In the genomic region with DNA sequence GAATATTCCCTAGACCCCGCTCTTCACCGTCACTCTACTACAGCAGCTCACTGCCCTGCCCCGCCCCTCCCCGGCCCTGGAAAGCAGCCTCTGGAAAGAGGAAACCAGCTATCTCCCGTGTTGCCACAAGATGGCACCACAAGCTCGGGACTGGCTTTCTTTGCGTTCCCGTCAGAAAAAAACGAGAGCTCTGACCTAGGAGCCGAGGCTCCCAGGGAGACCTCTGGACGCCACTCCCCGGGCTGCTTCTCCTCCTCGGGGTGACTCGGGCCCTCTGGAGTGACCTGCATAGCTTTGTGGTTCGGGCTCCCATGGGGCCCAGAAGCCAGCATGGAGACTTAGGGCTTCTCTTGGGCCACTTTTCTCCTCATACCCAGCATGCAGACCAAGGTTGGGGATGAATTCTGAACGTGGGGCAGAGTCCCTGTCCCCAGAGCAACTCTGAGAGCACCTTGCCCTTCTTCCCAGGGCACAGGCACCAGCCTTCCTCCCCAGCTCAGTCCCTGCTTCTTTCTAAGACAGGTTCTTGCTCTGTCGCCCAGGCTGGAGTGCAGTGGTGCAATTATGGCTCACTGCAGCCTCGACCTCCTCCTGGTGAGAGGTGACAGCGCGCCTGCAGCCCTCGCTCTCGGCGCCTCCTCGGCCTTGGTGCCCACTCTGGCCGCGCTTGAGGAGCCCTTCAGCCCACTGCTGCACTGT, we compare ENCODE assay signal across 8 cellular contexts. TPM values are rescaled to one million over a fixed set of nuclear protein-coding genes. Genes with fewer than 3 reads are reported as not detected.
DNase-seq lines count a peak whose midpoint lies in the region; ATAC-seq, FAIRE-seq and TF ChIP-seq lines count a peak whose summit lies in the region.

No MANE protein-coding gene starts in this region.

- H4K20me1 ChIP-seq in H1 (replicated peaks in 1 of 2; ENCODE audit: control insufficient read depth in 1 of 2, insufficient read depth in 2 of 2, low read length in 2 of 2): no peaks in the 10 kb centered on the region

- peaks cover 0 to 8% (median 2%) of the 10 kb centered on the region in 4 experiments; a peak in 4 of 7 replicates for H3K4me1 ChIP-seq in H1 (replicated peaks in 1 of 4; ENCODE audit: control insufficient read depth in 3 of 4, insufficient read depth in 4 of 4, low read length in 3 of 4)

- no peak overlapping the region for H2AK5ac ChIP-seq in H1 (ENCODE audit: low read depth, low read length)

- H2BK12ac ChIP-seq in H1 (ENCODE audit: low read depth, low read length): no peak overlapping the region

- H2AFZ ChIP-seq in H1 (ENCODE audit: low read length): peak overlapping the region; percentile 98

- H3K36me3 ChIP-seq in H1 (ENCODE audit: control insufficient read depth in 2 of 4, insufficient read depth in 4 of 4, low read length in 3 of 4): no peaks in the 10 kb centered on the region

- peak overlapping the region in 1 of 2 experiments; percentile 62; a peak in 3 of 4 replicates for H3K4me2 ChIP-seq in H1 (ENCODE audit: insufficient read depth in 1 of 2, low read depth in 2 of 2, low read length in 2 of 2)

- no peak for TF ChIP-seq EP300 in H1 (IDR thresholded peaks at IDR 0.05; ENCODE audit: borderline replicate concordance in 1 of 2, low read depth in 2 of 2, low read length in 2 of 2)

- no peaks in the 10 kb centered on the region for H3K79me2 ChIP-seq in H1 (ENCODE audit: control insufficient read depth in 1 of 2, insufficient read depth in 2 of 2, low read length in 2 of 2)

- H3K4ac ChIP-seq in H1 (replicated peaks; ENCODE audit: insufficient read length, low read depth, low read length): no peak overlapping the region

- no peak for TF ChIP-seq POLR2A in H1 (IDR thresholded peaks at IDR 0.05; ENCODE audit: control extremely low read depth in 1 of 2, low read depth in 2 of 2, low read length in 2 of 2)

- no peaks in the 10 kb centered on the region for H3K23me2 ChIP-seq in H1 (ENCODE audit: low read depth, low read length)

- H3K56ac ChIP-seq in H1 (replicated peaks; ENCODE audit: insufficient read length, low read depth, low read length): no peak overlapping the region

- H2BK20ac ChIP-seq in H1 (ENCODE audit: low read length): no peak overlapping the region

- 27% methylated on average over 20 of the region's 26 CpGs; no CpG with 5 or more reads in 1 of the 2 experiments for WGBS in H1 (ENCODE audit: extremely low coverage in 1 of 2, insufficient coverage in 1 of 2, insufficient read length in 1 of 2, insufficient replicate concordance in 2 of 2, low coverage in 1 of 2, low lambda C conversion rate in 2 of 2, missing lambda C conversion rate in 1 of 2), 2 experiments

- TF ChIP-seq RAD21 in H1 (IDR thresholded peaks at IDR 0.05 in 1 of 2, conservative IDR thresholded peaks at IDR 0.05 in 1 of 2; ENCODE audit: low read depth in 2 of 2, low read length in 2 of 2): peak; percentile 97 to 99

- POLR2A ChIA-PET in H1 (lab: Charles Lee; ENCODE audit: partially characterized antibody): interaction anchor here (1.1 to 1.5 kb wide), 2 partner anchors 21 to 22 kb away, joined by 3 to 5 read pairs; a partner anchor contains a TSS

- H3K79me1 ChIP-seq in H1 (ENCODE audit: low read depth, low read length): no peaks in the 10 kb centered on the region

- no peak overlapping the region for H3K23ac ChIP-seq in H1 (ENCODE audit: insufficient read length)

- no peak for ATAC-seq in HG03342 (IDR thresholded peaks at IDR 0.05; ENCODE audit: unreplicated experiment)

- peak overlapping the region in 1 of 4 experiments; percentile 44; a peak in 1 of 8 replicates for H3K4me3 ChIP-seq in H1 (ENCODE audit: extremely low read depth in 1 of 4, insufficient read depth in 2 of 4, low read depth in 3 of 4, low read length in 4 of 4)

- DNase-seq in COLO829 (ENCODE audit: low spot score): peak; percentile 50
- peak; percentile 95 for DNase-seq in HT-29 (ENCODE audit: low spot score)
- peak; percentile 74 for DNase-seq in NOMO-1 (lab: John Stamatoyannopoulos, UW; ENCODE audit: unreplicated experiment in 2 of 2)
- peak in 2 of 3 experiments; percentile 53 to 68 for DNase-seq in activated CD8-positive, alpha-beta memory T cell treated with anti-CD3 and anti-CD28 coated beads for 48 hours (ENCODE audit: low read depth in 2 of 3, low spot score in 2 of 3)
- peak; percentile 54 to 92 for DNase-seq in H1 (ENCODE audit: low read depth in 1 of 2, low spot score in 2 of 2)
- peak; percentile 80 for DNase-seq in midbrain (lab: John Stamatoyannopoulos, UW)
- peak; percentile 55 to 62 for DNase-seq in stimulated activated CD8-positive, alpha-beta memory T cell treated with anti-CD3 and anti-CD28 coated beads, Interleukin-2, amount 100 ng/mL, for 1 hour (ENCODE audit: low read depth in 2 of 2)

- CTCF ChIA-PET in H1 (lab: Charles Lee; ENCODE audit: partially characterized antibody): interaction anchor here (0.5 to 12.9 kb wide), 39 partner anchors 9 to 1981 kb away, joined by 3 to 174 read pairs (median 4); a partner anchor contains a TSS

- H3K27me3 ChIP-seq in H1 (replicated peaks in 1 of 4; ENCODE audit: control insufficient read depth in 3 of 4, extremely low read depth in 1 of 4, insufficient read depth in 3 of 4, low read length in 3 of 4): peaks cover 0 to 4% (median 2%) of the 10 kb centered on the region in 4 experiments; a peak in 3 of 7 replicates

- H3K18ac ChIP-seq in H1 (ENCODE audit: extremely low read depth, low read length): no peak overlapping the region; the same call in 1 of the 2 replicates

- H4K5ac ChIP-seq in H1 (ENCODE audit: insufficient read length, low read depth, low read length): no peak overlapping the region

- H3K27ac ChIP-seq in H1 (ENCODE audit: low read depth, low read length): no peak overlapping the region

- no peaks in the 10 kb centered on the region; a peak in 1 of 4 replicates for H3K9me3 ChIP-seq in H1 (ENCODE audit: insufficient read depth in 2 of 2, low read depth in 1 of 2, low read length in 1 of 2)

- no peak overlapping the region for H3K9ac ChIP-seq in H1 (replicated peaks in 1 of 4; ENCODE audit: extremely low read depth in 1 of 4, low read depth in 3 of 4, low read length in 3 of 4)

- H2BK15ac ChIP-seq in H1 (ENCODE audit: low read length): peak overlapping the region; percentile 14; the same call in 1 of the 2 replicates

- H4K91ac ChIP-seq in H1 (replicated peaks; ENCODE audit: insufficient read length, low read length): no peak overlapping the region

- H2BK120ac ChIP-seq in H1 (replicated peaks; ENCODE audit: low read depth, low read length): peak overlapping the region; percentile 39

- H4K8ac ChIP-seq in H1 (ENCODE audit: extremely low read depth, insufficient read depth, low read length): peak overlapping the region; percentile 45; the same call in 1 of the 2 replicates

- no peak overlapping the region for H2BK5ac ChIP-seq in H1 (ENCODE audit: low read depth, low read length)

- no peak overlapping the region for H3K14ac ChIP-seq in H1 (ENCODE audit: insufficient read length)

- peak; percentile 82 to 94 (median 91) for TF ChIP-seq CTCF in H1 (IDR thresholded peaks at IDR 0.05; ENCODE audit: control extremely low read depth in 1 of 3, insufficient read depth in 1 of 3, low read depth in 1 of 3, low read length in 3 of 3)

- FAIRE-seq in H1 (lab: Jason Lieb, UNC): peak; percentile 52

TF ChIP-seq in H1, 55 proteins besides CTCF, POLR2A, EP300 and RAD21:
- TF ChIP-seq SRF (IDR thresholded peaks at IDR 0.05; ENCODE audit: low read depth, low read length) (no peak), KDM4A (IDR thresholded peaks at IDR 0.05; ENCODE audit: low read depth, low read length, severe bottlenecking) (peak; percentile 45)

RNA-seq across cellular contexts. Expression of a gene that starts 19.0 kb away (rescaled TPM):
- 13.3 and 23.5 TPM in 2 replicates for total RNA-seq in HT-29 (2014; rRNA removed; shearing (Covaris generic))
- 2.6 and 3.8 TPM in 2 replicates for total RNA-seq in H1 (2021; fragmentation: NEBNext Ultra II Directional; extraction: Animal tissue kit (Norgen Biotek cat#: 25700))
- polyA plus RNA-seq in H1 (2011; rRNA removed): 3.2 and 6.4 TPM in 2 replicates
- 4.6 TPM for polyA plus RNA-seq in H1 (2011; cell fraction: cytosol; rRNA removed)
- polyA plus RNA-seq in H1 (2011; cell fraction: nucleus; rRNA removed): 6.9 TPM
- polyA plus RNA-seq in H1 (2012, experiment 1 of 2): 2.2 to 3.0 TPM (median 2.4 TPM) in 4 replicates
- polyA plus RNA-seq in H1 (2012, experiment 2 of 2): 2.8 TPM
- polyA plus RNA-seq in H1 (2013, experiment 1 of 2): 2.8 TPM
- 2.6 TPM for polyA plus RNA-seq in H1 (2013, experiment 2 of 2)
- polyA minus RNA-seq in H1 (2011; rRNA and poly(A)+ RNA removed): 2.1 and 3.2 TPM in 2 replicates
- polyA minus RNA-seq in H1 (2011; cell fraction: cytosol; rRNA and poly(A)+ RNA removed): 1.7 TPM
- polyA minus RNA-seq in H1 (2011; cell fraction: nucleus; rRNA and poly(A)+ RNA removed): 3.4 TPM

RNA-seq across cellular contexts. Expression of a gene that starts 21.4 kb away (rescaled TPM):
- total RNA-seq in HT-29 (2014; rRNA removed; shearing (Covaris generic)): 36.9 and 47.2 TPM in 2 replicates
- 30.3 and 31.2 TPM in 2 replicates for total RNA-seq in H1 (2021; fragmentation: NEBNext Ultra II Directional; extraction: Animal tissue kit (Norgen Biotek cat#: 25700))
- 14.9 and 30.4 TPM in 2 replicates for polyA plus RNA-seq in H1 (2011; rRNA removed)
- polyA plus RNA-seq in H1 (2011; cell fraction: cytosol; rRNA removed): 12.2 TPM
- 26.0 TPM for polyA plus RNA-seq in H1 (2011; cell fraction: nucleus; rRNA removed)
- 25.9 to 33.8 TPM (median 31.4 TPM) in 4 replicates for polyA plus RNA-seq in H1 (2012, experiment 1 of 2)
- polyA plus RNA-seq in H1 (2012, experiment 2 of 2): 33.5 TPM
- 25.2 TPM for polyA plus RNA-seq in H1 (2013, experiment 1 of 2)
- polyA plus RNA-seq in H1 (2013, experiment 2 of 2): 25.0 TPM
- polyA minus RNA-seq in H1 (2011; rRNA and poly(A)+ RNA removed): 12.2 and 13.9 TPM in 2 replicates
- polyA minus RNA-seq in H1 (2011; cell fraction: cytosol; rRNA and poly(A)+ RNA removed): 35.0 TPM
- polyA minus RNA-seq in H1 (2011; cell fraction: nucleus; rRNA and poly(A)+ RNA removed): 20.9 TPM

RNA-seq across cellular contexts. Expression of a gene that starts 46.9 kb away (rescaled TPM):
- total RNA-seq in HT-29 (2014; rRNA removed; shearing (Covaris generic)): 20.0 and 26.1 TPM in 2 replicates
- 8.1 and 9.3 TPM in 2 replicates for total RNA-seq in H1 (2021; fragmentation: NEBNext Ultra II Directional; extraction: Animal tissue kit (Norgen Biotek cat#: 25700))
- 14.4 and 22.7 TPM in 2 replicates for polyA plus RNA-seq in H1 (2011; rRNA removed)
- 13.3 TPM for polyA plus RNA-seq in H1 (2011; cell fraction: cytosol; rRNA removed)
- polyA plus RNA-seq in H1 (2011; cell fraction: nucleus; rRNA removed): 25.7 TPM
- polyA plus RNA-seq in H1 (2012, experiment 1 of 2): 6.5 to 22.3 TPM (median 16.9 TPM) in 4 replicates
- polyA plus RNA-seq in H1 (2012, experiment 2 of 2): 32.8 TPM
- 29.6 TPM for polyA plus RNA-seq in H1 (2013, experiment 1 of 2)
- polyA plus RNA-seq in H1 (2013, experiment 2 of 2): 31.4 TPM
- 11.7 and 13.9 TPM in 2 replicates for polyA minus RNA-seq in H1 (2011; rRNA and poly(A)+ RNA removed)
- 14.2 TPM for polyA minus RNA-seq in H1 (2011; cell fraction: cytosol; rRNA and poly(A)+ RNA removed)
- polyA minus RNA-seq in H1 (2011; cell fraction: nucleus; rRNA and poly(A)+ RNA removed): 11.9 TPM
